26 cellular contexts compared by ENCODE assay signal in the genomic region with DNA sequence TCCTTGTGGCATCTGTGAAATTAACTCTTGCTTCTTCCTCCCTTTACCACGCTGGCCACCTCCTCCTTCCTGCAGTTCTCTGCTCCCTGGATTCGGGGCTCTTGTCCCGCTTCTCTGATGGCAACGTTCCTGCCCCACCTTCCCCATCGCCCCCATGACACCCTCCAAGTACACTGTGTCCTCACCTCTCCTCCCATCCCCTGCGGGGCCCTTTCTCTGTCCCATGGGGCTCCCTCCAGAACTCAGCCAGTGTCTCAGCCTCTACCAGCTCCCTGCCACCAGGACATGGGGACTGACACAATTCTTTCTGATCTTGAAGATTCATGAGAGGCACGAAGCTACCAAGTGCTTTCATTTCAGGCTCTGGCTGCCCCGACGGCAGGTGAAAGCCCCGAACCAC. TPM values are rescaled to one million over a fixed set of nuclear protein-coding genes. Genes with fewer than 3 reads are reported as not detected.
DNase-seq lines count a peak whose midpoint lies in the region; ATAC-seq and TF ChIP-seq lines count a peak whose summit lies in the region.
"Had no signal": no experiment of that assay in that cellular context is flagged by ENCODE, and none has a peak within 500 bp of the region (broad histone marks: within the 10 kb centered on the region; RNA-seq: fewer than 3 reads in every experiment).

No MANE protein-coding gene starts in this region.

- H3K27ac ChIP-seq in neutrophil = peak overlapping the region; percentile 82
- H3K27ac ChIP-seq: gastrocnemius medialis, hepatocyte, ovary, thoracic aorta, uterus had no signal

- H3K4me3 ChIP-seq in neutrophil (ENCODE audit: low read depth in 1 of 2, low read length in 1 of 2) = no peak overlapping the region
- H3K4me3 ChIP-seq: gastrocnemius medialis, hepatocyte, ovary, thoracic aorta, uterus had no signal

- no peak overlapping the region for H3K4me3 Mint-ChIP-seq in T-helper 2 cell treated with Interferon-gamma antibody and Interleukin-4, amounts not matched to agents 5 μg/mL and 100 μg/mL, for 36 hours
- no peak overlapping the region for H3K4me3 Mint-ChIP-seq in CD14-positive monocyte
- no peak overlapping the region for H3K4me3 Mint-ChIP-seq in activated CD8-positive, alpha-beta memory T cell treated with anti-CD3 and anti-CD28 coated beads, Interleukin-2, amount 10 ng/mL, durations not matched to agents 7 days and 5 days
- H3K4me3 Mint-ChIP-seq: activated naive CD4-positive, alpha-beta T cell treated with anti-CD3 and anti-CD28 coated beads, Interleukin-2, amount 50 U/mL, for 24 hours; CD4-positive, alpha-beta memory T cell; nephron; stimulated activated naive CD8-positive, alpha-beta T cell treated with anti-CD3 and anti-CD28 coated beads, Interleukin-15, Interleukin-2, amounts not matched to agents 100 ng/mL and 50 ng/mL, for 24 hours had no signal

- no peak for DNase-seq in T-helper 2 cell treated with Interferon-gamma antibody and Interleukin-4, amounts not matched to agents 5 μg/mL and 100 μg/mL, for 36 hours (ENCODE audit: low spot score)
- no peak for DNase-seq in T-helper 2 cell
- no peak for DNase-seq in CD14-positive monocyte (ENCODE audit: low spot score)
- DNase-seq in activated CD8-positive, alpha-beta memory T cell treated with anti-CD3 and anti-CD28 coated beads, Interleukin-2, amount 10 ng/mL, durations not matched to agents 7 days and 5 days = peak; percentile 22
- no peak for DNase-seq in Ammon's horn (ENCODE audit: low spot score)
- DNase-seq in left cardiac atrium = no peak
- no peak for DNase-seq in NCI-H2107 treated with DMSO at 0.1 percent for 48 hours (lab: John Stamatoyannopoulos, UW; ENCODE audit: unreplicated experiment)
- DNase-seq: 8988T; anterior cingulate cortex; CD4-positive, alpha-beta memory T cell; gastrocnemius medialis; GOT3; NCI-H1092; NCI-H1694 treated with DMSO at 0.1 percent for 48 hours; NCI-H2171; retina; RPMI8226; small intestine; uterus had no signal

- intact Hi-C loops in CD14-positive monocyte (cut with micrococcal nuclease) = loop anchor here in 1 of 2 donors (5.0 kb wide), 1 partner anchor 34 kb away; no protein-coding TSS in a partner anchor
- intact Hi-C loops in left cardiac atrium (cut with DNase I) = no loop called here

- peaks cover 23% of the 10 kb centered on the region for H3K4me1 Mint-ChIP-seq in T-helper 2 cell treated with Interferon-gamma antibody and Interleukin-4, amounts not matched to agents 5 μg/mL and 100 μg/mL, for 36 hours (ENCODE audit: low read depth)
- H3K4me1 Mint-ChIP-seq in CD14-positive monocyte = peaks cover 39% of the 10 kb centered on the region
- peaks cover 38% of the 10 kb centered on the region for H3K4me1 Mint-ChIP-seq in activated CD8-positive, alpha-beta memory T cell treated with anti-CD3 and anti-CD28 coated beads, Interleukin-2, amount 10 ng/mL, durations not matched to agents 7 days and 5 days

- no peaks in the 10 kb centered on the region for H3K36me3 ChIP-seq in neutrophil
- H3K36me3 ChIP-seq: ovary, uterus had no signal

- CTCF ChIA-PET in activated CD8-positive, alpha-beta memory T cell treated with anti-CD3 and anti-CD28 coated beads, Interleukin-2, amount 10 ng/mL, durations not matched to agents 7 days and 5 days (lab: Charles Lee) = no interaction called here

- peaks cover 32 to 43% of the 10 kb centered on the region in 2 experiments for H3K4me1 ChIP-seq in neutrophil (ENCODE audit: control insufficient read depth in 1 of 2, insufficient read depth in 1 of 2, low read depth in 1 of 2, low read length in 1 of 2)
- H3K4me1 ChIP-seq: uterus had no signal

- peak overlapping the region; percentile 28 for H3K27ac Mint-ChIP-seq in T-helper 2 cell treated with Interferon-gamma antibody and Interleukin-4, amounts not matched to agents 5 μg/mL and 100 μg/mL, for 36 hours
- H3K27ac Mint-ChIP-seq in CD14-positive monocyte = peak overlapping the region; percentile 63 to 96 (median 91)
- H3K27ac Mint-ChIP-seq in activated CD8-positive, alpha-beta memory T cell treated with anti-CD3 and anti-CD28 coated beads, Interleukin-2, amount 10 ng/mL, durations not matched to agents 7 days and 5 days = no peak overlapping the region
- H3K27ac Mint-ChIP-seq: activated naive CD4-positive, alpha-beta T cell treated with anti-CD3 and anti-CD28 coated beads, Interleukin-2, amount 50 U/mL, for 24 hours; nephron; stimulated activated naive CD8-positive, alpha-beta T cell treated with anti-CD3 and anti-CD28 coated beads, Interleukin-15, Interleukin-2, amounts not matched to agents 100 ng/mL and 50 ng/mL, for 24 hours had no signal

- H3K27me3 Mint-ChIP-seq in T-helper 2 cell treated with Interferon-gamma antibody and Interleukin-4, amounts not matched to agents 5 μg/mL and 100 μg/mL, for 36 hours (ENCODE audit: low read depth) = no peaks in the 10 kb centered on the region
- H3K27me3 Mint-ChIP-seq in CD14-positive monocyte (ENCODE audit: low read depth in 3 of 3) = no peaks in the 10 kb centered on the region
- H3K27me3 Mint-ChIP-seq in activated CD8-positive, alpha-beta memory T cell treated with anti-CD3 and anti-CD28 coated beads, Interleukin-2, amount 10 ng/mL, durations not matched to agents 7 days and 5 days = no peaks in the 10 kb centered on the region
- H3K27me3 Mint-ChIP-seq: activated naive CD4-positive, alpha-beta T cell treated with anti-CD3 and anti-CD28 coated beads, Interleukin-2, amount 50 U/mL, for 24 hours; CD4-positive, alpha-beta memory T cell; stimulated activated naive CD8-positive, alpha-beta T cell treated with anti-CD3 and anti-CD28 coated beads, Interleukin-15, Interleukin-2, amounts not matched to agents 100 ng/mL and 50 ng/mL, for 24 hours had no signal

- peaks cover 29% of the 10 kb centered on the region for H3K36me3 Mint-ChIP-seq in T-helper 2 cell treated with Interferon-gamma antibody and Interleukin-4, amounts not matched to agents 5 μg/mL and 100 μg/mL, for 36 hours (ENCODE audit: low read depth)
- H3K36me3 Mint-ChIP-seq in CD14-positive monocyte = peaks cover 49 to 72% of the 10 kb centered on the region in 2 donors
- H3K36me3 Mint-ChIP-seq in activated CD8-positive, alpha-beta memory T cell treated with anti-CD3 and anti-CD28 coated beads, Interleukin-2, amount 10 ng/mL, durations not matched to agents 7 days and 5 days = peaks cover 41% of the 10 kb centered on the region

- H3K9me3 ChIP-seq in neutrophil = no peaks in the 10 kb centered on the region
- H3K9me3 ChIP-seq: gastrocnemius medialis, ovary, thoracic aorta, uterus had no signal

- no peaks in the 10 kb centered on the region for H3K27me3 ChIP-seq in neutrophil
- H3K27me3 ChIP-seq: gastrocnemius medialis, hepatocyte, ovary, uterus had no signal

- H3K9me3 Mint-ChIP-seq in T-helper 2 cell treated with Interferon-gamma antibody and Interleukin-4, amounts not matched to agents 5 μg/mL and 100 μg/mL, for 36 hours = no peaks in the 10 kb centered on the region
- H3K9me3 Mint-ChIP-seq in CD14-positive monocyte = no peaks in the 10 kb centered on the region
- no peaks in the 10 kb centered on the region for H3K9me3 Mint-ChIP-seq in activated CD8-positive, alpha-beta memory T cell treated with anti-CD3 and anti-CD28 coated beads, Interleukin-2, amount 10 ng/mL, durations not matched to agents 7 days and 5 days (ENCODE audit: low read depth)
- H3K9me3 Mint-ChIP-seq: activated naive CD4-positive, alpha-beta T cell treated with anti-CD3 and anti-CD28 coated beads, Interleukin-2, amount 50 U/mL, for 24 hours; CD4-positive, alpha-beta memory T cell; nephron; stimulated activated naive CD8-positive, alpha-beta T cell treated with anti-CD3 and anti-CD28 coated beads, Interleukin-15, Interleukin-2, amounts not matched to agents 100 ng/mL and 50 ng/mL, for 24 hours had no signal

- TF ChIP-seq CTCF in CD14-positive monocyte (IDR thresholded peaks at IDR 0.05) (no peak), neutrophil (IDR thresholded peaks at IDR 0.05) (no peak)

- no peak for ATAC-seq in activated CD8-positive, alpha-beta memory T cell treated with anti-CD3 and anti-CD28 coated beads, Interleukin-2, amount 10 ng/mL, durations not matched to agents 7 days and 5 days
- ATAC-seq in left cardiac atrium = no peak
- ATAC-seq: gastrocnemius medialis had no signal

RNA-seq across cellular contexts. Expression of a gene that starts 9.1 kb away (rescaled TPM):
- 100 to 1,000 TPM; 130 to 227 TPM for polyA plus RNA-seq in CD14-positive monocyte
- 10 to 100 TPM; 72.0 to 75.9 TPM for total RNA-seq in activated CD8-positive, alpha-beta memory T cell treated with anti-CD3 and anti-CD28 coated beads, Interleukin-2, amount 10 ng/mL, durations not matched to agents 7 days and 5 days
- total RNA-seq in left cardiac atrium = 10 to 100 TPM; 36.6 to 37.9 TPM

RNA-seq across cellular contexts. Expression of a gene that starts 16.7 kb away (rescaled TPM):
- polyA plus RNA-seq in CD14-positive monocyte = 10 to 100 TPM in 1 of 2 donors, 1 to 10 TPM in 1; 8.4 to 11.8 TPM
- total RNA-seq in activated CD8-positive, alpha-beta memory T cell treated with anti-CD3 and anti-CD28 coated beads, Interleukin-2, amount 10 ng/mL, durations not matched to agents 7 days and 5 days = 10 to 100 TPM; 15.3 to 21.6 TPM
- 1 to 10 TPM; 6.3 to 7.0 TPM for total RNA-seq in left cardiac atrium
